Comparison of ENCODE assay signal across 1 cellular context in genomic region chr3:46882377-46883015, GRCh38.
A peak's percentile ranks its signal among the peaks of the same experiment; 100 is the strongest.
TF ChIP-seq lines count a peak whose summit lies in the region.

No MANE protein-coding gene starts in this region.

TF ChIP-seq in HEK293, 187 proteins besides CTCF, POLR2A, EP300 and RAD21 (continued from another document and continues in another):
- TF ChIP-seq PRDM2 (tag by site-specific recombination; IDR thresholded peaks at IDR 0.05; ENCODE audit: borderline replicate concordance): no peak
- TF ChIP-seq, protein P1, sequence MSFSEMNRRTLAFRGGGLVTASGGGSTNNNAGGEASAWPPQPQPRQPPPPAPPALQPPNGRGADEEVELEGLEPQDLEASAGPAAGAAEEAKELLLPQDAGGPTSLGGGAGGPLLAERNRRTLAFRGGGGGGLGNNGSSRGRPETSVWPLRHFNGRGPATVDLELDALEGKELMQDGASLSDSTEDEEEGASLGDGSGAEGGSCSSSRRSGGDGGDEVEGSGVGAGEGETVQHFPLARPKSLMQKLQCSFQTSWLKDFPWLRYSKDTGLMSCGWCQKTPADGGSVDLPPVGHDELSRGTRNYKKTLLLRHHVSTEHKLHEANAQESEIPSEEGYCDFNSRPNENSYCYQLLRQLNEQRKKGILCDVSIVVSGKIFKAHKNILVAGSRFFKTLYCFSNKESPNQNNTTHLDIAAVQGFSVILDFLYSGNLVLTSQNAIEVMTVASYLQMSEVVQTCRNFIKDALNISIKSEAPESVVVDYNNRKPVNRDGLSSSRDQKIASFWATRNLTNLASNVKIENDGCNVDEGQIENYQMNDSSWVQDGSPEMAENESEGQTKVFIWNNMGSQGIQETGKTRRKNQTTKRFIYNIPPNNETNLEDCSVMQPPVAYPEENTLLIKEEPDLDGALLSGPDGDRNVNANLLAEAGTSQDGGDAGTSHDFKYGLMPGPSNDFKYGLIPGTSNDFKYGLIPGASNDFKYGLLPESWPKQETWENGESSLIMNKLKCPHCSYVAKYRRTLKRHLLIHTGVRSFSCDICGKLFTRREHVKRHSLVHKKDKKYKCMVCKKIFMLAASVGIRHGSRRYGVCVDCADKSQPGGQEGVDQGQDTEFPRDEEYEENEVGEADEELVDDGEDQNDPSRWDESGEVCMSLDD (tag by site-specific recombination; IDR thresholded peaks at IDR 0.05): peak; percentile 28; the same call in 1 of the 2 replicates
- TF ChIP-seq ZIC2 (tag by site-specific recombination; IDR thresholded peaks at IDR 0.05): no peak
- TF ChIP-seq ZNF621 (tag by site-specific recombination; IDR thresholded peaks at IDR 0.05): no peak
- TF ChIP-seq ZNF266 (tag by site-specific recombination; IDR thresholded peaks at IDR 0.05; ENCODE audit: low read depth): no peak
- no peak for TF ChIP-seq WT1 (tag by site-specific recombination; IDR thresholded peaks at IDR 0.05)
- TF ChIP-seq ZNF248 (tag by site-specific recombination; IDR thresholded peaks at IDR 0.05): no peak
- no peak for TF ChIP-seq ZNF548 (tag by site-specific recombination; IDR thresholded peaks at IDR 0.05)
- no peak for TF ChIP-seq SCRT2 (tag by site-specific recombination; IDR thresholded peaks at IDR 0.05)
- no peak for TF ChIP-seq SETDB1 (IDR thresholded peaks at IDR 0.05; ENCODE audit: insufficient read length, low read length)
- no peak for TF ChIP-seq BCL11B (tag by site-specific recombination; IDR thresholded peaks at IDR 0.05; ENCODE audit: low read depth)
- no peak for TF ChIP-seq ZNF513 (tag by site-specific recombination; IDR thresholded peaks at IDR 0.05)
- no peak for TF ChIP-seq ZNF785 (tag by site-specific recombination; IDR thresholded peaks at IDR 0.05)
- TF ChIP-seq GLI4 (tag by site-specific recombination; IDR thresholded peaks at IDR 0.05): no peak
- no peak for TF ChIP-seq YY2 (tag by site-specific recombination; IDR thresholded peaks at IDR 0.05)
- peak; percentile 71 for TF ChIP-seq ZBTB48 (tag by site-specific recombination; IDR thresholded peaks at IDR 0.05)
- no peak for TF ChIP-seq SALL2 (tag by site-specific recombination; IDR thresholded peaks at IDR 0.05; ENCODE audit: borderline replicate concordance)
- TF ChIP-seq ZNF830 (tag by site-specific recombination; IDR thresholded peaks at IDR 0.05; ENCODE audit: low read depth): no peak
- no peak for TF ChIP-seq SP7 (tag by site-specific recombination; IDR thresholded peaks at IDR 0.05)
- TF ChIP-seq ZNF777 (tag by site-specific recombination; IDR thresholded peaks at IDR 0.05; ENCODE audit: borderline replicate concordance): 0 out of 2 replicates have a peak, but pooled peaks have one; percentile 26
- 0 out of 2 replicates have a peak, but pooled peaks have one; percentile 13 for TF ChIP-seq KLF16 (tag by site-specific recombination; IDR thresholded peaks at IDR 0.05)
- TF ChIP-seq ZNF626 (tag by site-specific recombination; IDR thresholded peaks at IDR 0.05): no peak
- peak; percentile 40; the same call in 1 of the 2 replicates for TF ChIP-seq ZBTB17 (tag by site-specific recombination; IDR thresholded peaks at IDR 0.05)
- no peak for TF ChIP-seq ZNF623 (tag by site-specific recombination; IDR thresholded peaks at IDR 0.05)
- no peak for TF ChIP-seq OVOL3 (tag by site-specific recombination; IDR thresholded peaks at IDR 0.05)
- 0 out of 2 replicates have a peak, but pooled peaks have one; percentile 19 for TF ChIP-seq ZNF600 (tag by site-specific recombination; IDR thresholded peaks at IDR 0.05)
- no peak for TF ChIP-seq ZBTB21 (tag by site-specific recombination; IDR thresholded peaks at IDR 0.05)
- no peak for TF ChIP-seq YY1 (tag by site-specific recombination; IDR thresholded peaks at IDR 0.05)
- no peak for TF ChIP-seq ZNF423 (tag by site-specific recombination; IDR thresholded peaks at IDR 0.05)
- TF ChIP-seq ZNF510 (tag by site-specific recombination; IDR thresholded peaks at IDR 0.05; ENCODE audit: insufficient replicate concordance): no peak
- TF ChIP-seq ZNF560 (tag by site-specific recombination; IDR thresholded peaks at IDR 0.05; ENCODE audit: borderline replicate concordance): no peak
- no peak for TF ChIP-seq ZNF350 (tag by site-specific recombination; IDR thresholded peaks at IDR 0.05)
- no peak for TF ChIP-seq ZNF473 (tag by site-specific recombination; IDR thresholded peaks at IDR 0.05)
- TF ChIP-seq ZNF311 (tag by site-specific recombination; IDR thresholded peaks at IDR 0.05; ENCODE audit: borderline replicate concordance): no peak
- no peak for TF ChIP-seq ZNF48 (tag by site-specific recombination; IDR thresholded peaks at IDR 0.05)
- TF ChIP-seq ZNF23 (tag by site-specific recombination; IDR thresholded peaks at IDR 0.05; ENCODE audit: borderline replicate concordance): no peak
- TF ChIP-seq TRIM28 (IDR thresholded peaks at IDR 0.05; ENCODE audit: borderline replicate concordance, low read length): no peak
- no peak for TF ChIP-seq ZNF354C (tag by site-specific recombination; IDR thresholded peaks at IDR 0.05; ENCODE audit: borderline replicate concordance, low read depth)
- 0 out of 2 replicates have a peak, but pooled peaks have one; percentile 38 for TF ChIP-seq ZEB2 (tag by site-specific recombination; IDR thresholded peaks at IDR 0.05)
- TF ChIP-seq PRDM6 (tag by site-specific recombination; IDR thresholded peaks at IDR 0.05): no peak
- no peak; the same call in 1 of the 2 replicates for TF ChIP-seq GLIS1 (tag by site-specific recombination; IDR thresholded peaks at IDR 0.05)
- TF ChIP-seq ZNF521 (tag by site-specific recombination; IDR thresholded peaks at IDR 0.05): no peak
- no peak for TF ChIP-seq ZNF280D (tag by site-specific recombination; IDR thresholded peaks at IDR 0.05)
- no peak for TF ChIP-seq ZSCAN16 (tag by site-specific recombination; IDR thresholded peaks at IDR 0.05)
- no peak for TF ChIP-seq REPIN1 (tag by site-specific recombination; IDR thresholded peaks at IDR 0.05; ENCODE audit: low read depth)
- no peak for TF ChIP-seq ZNF670 (tag by site-specific recombination; IDR thresholded peaks at IDR 0.05; ENCODE audit: low read depth)
- no peak for TF ChIP-seq KLF17 (tag by site-specific recombination; IDR thresholded peaks at IDR 0.05)
- TF ChIP-seq SCRT1 (tag by site-specific recombination; IDR thresholded peaks at IDR 0.05; ENCODE audit: borderline replicate concordance): no peak
- TF ChIP-seq, protein P2, sequence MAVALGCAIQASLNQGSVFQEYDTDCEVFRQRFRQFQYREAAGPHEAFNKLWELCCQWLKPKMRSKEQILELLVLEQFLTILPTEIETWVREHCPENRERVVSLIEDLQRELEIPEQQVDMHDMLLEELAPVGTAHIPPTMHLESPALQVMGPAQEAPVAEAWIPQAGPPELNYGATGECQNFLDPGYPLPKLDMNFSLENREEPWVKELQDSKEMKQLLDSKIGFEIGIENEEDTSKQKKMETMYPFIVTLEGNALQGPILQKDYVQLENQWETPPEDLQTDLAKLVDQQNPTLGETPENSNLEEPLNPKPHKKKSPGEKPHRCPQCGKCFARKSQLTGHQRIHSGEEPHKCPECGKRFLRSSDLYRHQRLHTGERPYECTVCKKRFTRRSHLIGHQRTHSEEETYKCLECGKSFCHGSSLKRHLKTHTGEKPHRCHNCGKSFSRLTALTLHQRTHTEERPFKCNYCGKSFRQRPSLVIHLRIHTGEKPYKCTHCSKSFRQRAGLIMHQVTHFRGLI (tag by site-specific recombination; IDR thresholded peaks at IDR 0.05): no peak
